Comparison of ENCODE assay signal across 17 cellular contexts in the genomic region with DNA sequence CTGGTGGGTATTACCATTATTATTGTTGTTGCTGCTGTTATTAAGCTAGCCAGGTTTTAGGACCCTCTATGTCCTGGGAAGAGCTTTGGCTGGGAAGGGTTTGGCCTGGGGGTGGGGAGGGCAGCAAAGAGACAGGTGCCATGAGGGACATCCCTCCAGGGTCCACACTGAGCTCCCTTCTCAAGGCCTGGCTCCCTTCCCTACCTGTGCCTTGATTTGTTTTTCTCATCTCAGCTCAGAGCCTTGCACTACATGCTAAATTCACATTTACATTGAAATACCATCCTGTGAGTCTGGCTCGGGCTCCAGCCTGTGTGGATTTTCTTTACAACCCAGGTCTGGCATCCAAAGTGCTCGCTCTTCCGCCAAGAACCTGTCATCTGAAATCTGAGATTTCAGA.
DNase-seq lines count a peak whose midpoint lies in the region; ATAC-seq and TF ChIP-seq lines count a peak whose summit lies in the region.
"Had no signal": no experiment of that assay in that cellular context is flagged by ENCODE, and none has a peak within 500 bp of the region (broad histone marks: within the 10 kb centered on the region; RNA-seq: fewer than 3 reads in every experiment).

No MANE protein-coding gene starts in this region.

- H3K9me3 ChIP-seq in endodermal cell (ENCODE audit: control insufficient read depth, low read length): peaks cover 4% of the 10 kb centered on the region
- H3K9me3 ChIP-seq: Caco-2 had no signal

- no peak overlapping the region for H3K4me3 Mint-ChIP-seq in activated CD8-positive, alpha-beta memory T cell treated with anti-CD3 and anti-CD28 coated beads, Interleukin-2, amount 10 ng/mL, durations not matched to agents 7 days and 5 days
- H3K4me3 Mint-ChIP-seq in endodermal cell: no peak overlapping the region
- H3K4me3 Mint-ChIP-seq: CD4-positive, CD25-positive, alpha-beta regulatory T cell; CD8-positive, alpha-beta T cell had no signal

- no peaks in the 10 kb centered on the region for H3K9me3 Mint-ChIP-seq in activated CD8-positive, alpha-beta memory T cell treated with anti-CD3 and anti-CD28 coated beads, Interleukin-2, amount 10 ng/mL, durations not matched to agents 7 days and 5 days (ENCODE audit: low read depth)
- peaks cover 11% of the 10 kb centered on the region for H3K9me3 Mint-ChIP-seq in endodermal cell

- CTCF ChIA-PET in activated CD8-positive, alpha-beta memory T cell treated with anti-CD3 and anti-CD28 coated beads, Interleukin-2, amount 10 ng/mL, durations not matched to agents 7 days and 5 days (lab: Charles Lee): interaction anchor here (1.3 kb wide), 1 partner anchor 19 kb away, joined by 3 read pairs; no protein-coding TSS in a partner anchor

- peak; percentile 22 for DNase-seq in activated CD8-positive, alpha-beta memory T cell treated with anti-CD3 and anti-CD28 coated beads, Interleukin-2, amount 10 ng/mL, durations not matched to agents 7 days and 5 days
- no peak for DNase-seq in activated CD8-positive, alpha-beta memory T cell treated with anti-CD3 and anti-CD28 coated beads, Interleukin-2, amount 50 U/mL, for 48 hours
- DNase-seq in endodermal cell (peak; percentile 22), mucosa of gallbladder (ENCODE audit: low spot score) (peak; percentile 4), CD1c-positive myeloid dendritic cell (ENCODE audit: extremely low spot score) (no peak), SW 1271 (lab: John Stamatoyannopoulos, UW) (no peak), NAMALWA (ENCODE audit: low spot score) (no peak)
- DNase-seq in stimulated activated CD8-positive, alpha-beta memory T cell treated with anti-CD3 and anti-CD28 coated beads, Interleukin-4, amount 100 ng/mL, for 48 hours: peak; percentile 19
- DNase-seq: C1 segment of cervical spinal cord; Caco-2; CD4-positive, CD25-positive, alpha-beta regulatory T cell; CD8-positive, alpha-beta T cell; DMS153; DND-41; GM23248; H7; HCEC 1CT had no signal

- no peaks in the 10 kb centered on the region for H3K4me1 ChIP-seq in endodermal cell (ENCODE audit: control insufficient read depth, insufficient read depth, low read length)
- H3K4me1 ChIP-seq: Caco-2 had no signal

- H3K27ac Mint-ChIP-seq in activated CD8-positive, alpha-beta memory T cell treated with anti-CD3 and anti-CD28 coated beads, Interleukin-2, amount 10 ng/mL, durations not matched to agents 7 days and 5 days: no peak overlapping the region
- no peak overlapping the region for H3K27ac Mint-ChIP-seq in endodermal cell
- H3K27ac Mint-ChIP-seq: CD4-positive, CD25-positive, alpha-beta regulatory T cell; CD8-positive, alpha-beta T cell had no signal

- H3K27me3 Mint-ChIP-seq in activated CD8-positive, alpha-beta memory T cell treated with anti-CD3 and anti-CD28 coated beads, Interleukin-2, amount 10 ng/mL, durations not matched to agents 7 days and 5 days: peaks cover 22% of the 10 kb centered on the region
- H3K27me3 Mint-ChIP-seq in endodermal cell (ENCODE audit: insufficient read depth): peaks cover 7% of the 10 kb centered on the region
- H3K27me3 Mint-ChIP-seq: CD4-positive, CD25-positive, alpha-beta regulatory T cell had no signal

- 77 to 82% methylated on average over 3 of the region's 3 CpGs for WGBS in endodermal cell (ENCODE audit: insufficient coverage in 1 of 2, insufficient read length in 1 of 2), 2 experiments

- no peak overlapping the region for H3K9ac ChIP-seq in endodermal cell (ENCODE audit: extremely low read depth, low read length, poor library complexity, severe bottlenecking)
- H3K9ac ChIP-seq: GM23248 had no signal

- no peaks in the 10 kb centered on the region for H3K36me3 ChIP-seq in endodermal cell (ENCODE audit: control insufficient read depth, insufficient read depth, low read length)

- H3K36me3 Mint-ChIP-seq in activated CD8-positive, alpha-beta memory T cell treated with anti-CD3 and anti-CD28 coated beads, Interleukin-2, amount 10 ng/mL, durations not matched to agents 7 days and 5 days: no peaks in the 10 kb centered on the region
- H3K36me3 Mint-ChIP-seq in endodermal cell (ENCODE audit: low read depth): no peaks in the 10 kb centered on the region
- H3K36me3 Mint-ChIP-seq: CD4-positive, CD25-positive, alpha-beta regulatory T cell; CD8-positive, alpha-beta T cell had no signal

- no peak overlapping the region for H3K4me3 ChIP-seq in endodermal cell (ENCODE audit: low read length)
- H3K4me3 ChIP-seq: GM23248 had no signal

- no peaks in the 10 kb centered on the region for H3K27me3 ChIP-seq in endodermal cell (ENCODE audit: control insufficient read depth, insufficient read depth, low read length, poor library complexity, severe bottlenecking)

- no peak overlapping the region for H3K27ac ChIP-seq in endodermal cell (ENCODE audit: low read depth, low read length)
- H3K27ac ChIP-seq: GM23248 had no signal

- ATAC-seq in activated CD8-positive, alpha-beta memory T cell treated with anti-CD3 and anti-CD28 coated beads, Interleukin-2, amount 10 ng/mL, durations not matched to agents 7 days and 5 days: no peak
- ATAC-seq: CD8-positive, alpha-beta T cell had no signal

- no peak for TF ChIP-seq CTCF in endodermal cell (conservative IDR thresholded peaks at IDR 0.05)

- peaks cover 6% of the 10 kb centered on the region for H3K4me1 Mint-ChIP-seq in activated CD8-positive, alpha-beta memory T cell treated with anti-CD3 and anti-CD28 coated beads, Interleukin-2, amount 10 ng/mL, durations not matched to agents 7 days and 5 days
- H3K4me1 Mint-ChIP-seq in endodermal cell: peaks cover 3% of the 10 kb centered on the region
- H3K4me1 Mint-ChIP-seq: CD4-positive, CD25-positive, alpha-beta regulatory T cell had no signal

Comparison
In these comparisons a context has a peak if more than half of its experiments do, and no peak if none do; other contexts are left out.
1. DNase-seq: peak in activated CD8-positive, alpha-beta memory T cell treated with anti-CD3 and anti-CD28 coated beads, Interleukin-2, amount 10 ng/mL, durations not matched to agents 7 days and 5 days (single experiment), endodermal cell (single experiment), mucosa of gallbladder (single experiment) and stimulated activated CD8-positive, alpha-beta memory T cell treated with anti-CD3 and anti-CD28 coated beads, Interleukin-4, amount 100 ng/mL, for 48 hours (single experiment); none in activated CD8-positive, alpha-beta memory T cell treated with anti-CD3 and anti-CD28 coated beads, Interleukin-2, amount 50 U/mL, for 48 hours (single experiment), CD1c-positive myeloid dendritic cell (single experiment), SW 1271 (0 of 2) and NAMALWA (single experiment).